In the genomic region with DNA sequence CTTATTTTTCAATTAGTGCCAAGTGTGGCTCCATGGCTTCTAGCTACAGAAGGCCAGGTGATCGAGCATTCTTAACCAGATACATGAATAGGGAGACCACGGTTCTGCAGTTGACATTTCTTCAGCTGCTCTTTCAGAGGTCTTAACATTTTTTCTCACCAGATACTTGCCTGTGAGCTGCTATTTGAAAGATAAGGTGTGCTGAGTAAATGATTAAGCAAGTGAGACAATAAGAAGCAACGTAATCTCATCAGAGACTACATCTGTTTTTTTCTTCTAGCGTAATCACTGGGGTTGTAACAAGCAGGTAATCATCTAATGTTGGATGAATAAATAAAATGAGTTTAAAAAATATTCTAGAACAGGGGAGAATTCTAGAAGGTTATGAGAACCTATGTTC, we compare ENCODE assay signal across 16 cellular contexts.
DNase-seq lines count a peak whose midpoint lies in the region; ATAC-seq and TF ChIP-seq lines count a peak whose summit lies in the region.
"Had no signal": no experiment of that assay in that cellular context is flagged by ENCODE, and none has a peak within 500 bp of the region (broad histone marks: within the 10 kb centered on the region; RNA-seq: fewer than 3 reads in every experiment).

No MANE protein-coding gene starts in this region.

- no peak overlapping the region for H3K18ac ChIP-seq in mesendoderm (ENCODE audit: low read length)

- H4K8ac ChIP-seq in mesendoderm (ENCODE audit: low read depth, low read length) = no peak overlapping the region

- H3K4me1 Mint-ChIP-seq in type B pancreatic cell (ENCODE audit: unreplicated experiment) = peaks cover 36% of the 10 kb centered on the region
- no peaks in the 10 kb centered on the region for H3K4me1 Mint-ChIP-seq in activated CD8-positive, alpha-beta memory T cell treated with anti-CD3 and anti-CD28 coated beads, Interleukin-2, amount 10 ng/mL, durations not matched to agents 7 days and 5 days
- H3K4me1 Mint-ChIP-seq: CD4-positive, CD25-positive, alpha-beta regulatory T cell had no signal

- H3K4ac ChIP-seq in mesendoderm (ENCODE audit: low read depth, low read length) = no peak overlapping the region

- peak; percentile 17 for DNase-seq in NCI-H1436 (lab: John Stamatoyannopoulos, UW)
- no peak for DNase-seq in NCI-H1436 treated with DMSO at 0.1 percent for 48 hours (lab: John Stamatoyannopoulos, UW)
- peak; percentile 84 for DNase-seq in mesendoderm
- DNase-seq in type B pancreatic cell (ENCODE audit: extremely low spot score, unreplicated experiment) = no peak
- no peak for DNase-seq in activated CD8-positive, alpha-beta memory T cell treated with anti-CD3 and anti-CD28 coated beads, Interleukin-2, amount 10 ng/mL, durations not matched to agents 7 days and 5 days
- DNase-seq: 8988T; ACHN; Calu3; CD4-positive, CD25-positive, alpha-beta regulatory T cell; DMS 273 treated with DMSO at 0.1 percent for 48 hours; HCEC 1CT; HFFc6 had no signal

- H2BK15ac ChIP-seq in mesendoderm (replicated peaks; ENCODE audit: low read depth) = no peak overlapping the region

- no peaks in the 10 kb centered on the region for H3K27me3 Mint-ChIP-seq in type B pancreatic cell
- H3K27me3 Mint-ChIP-seq in activated CD8-positive, alpha-beta memory T cell treated with anti-CD3 and anti-CD28 coated beads, Interleukin-2, amount 10 ng/mL, durations not matched to agents 7 days and 5 days = no peaks in the 10 kb centered on the region
- H3K27me3 Mint-ChIP-seq: CD4-positive, CD25-positive, alpha-beta regulatory T cell had no signal

- H3K36me3 Mint-ChIP-seq in type B pancreatic cell = peaks cover 17% of the 10 kb centered on the region
- H3K36me3 Mint-ChIP-seq in activated CD8-positive, alpha-beta memory T cell treated with anti-CD3 and anti-CD28 coated beads, Interleukin-2, amount 10 ng/mL, durations not matched to agents 7 days and 5 days = no peaks in the 10 kb centered on the region
- H3K36me3 Mint-ChIP-seq: CD4-positive, CD25-positive, alpha-beta regulatory T cell had no signal

- H3K27ac ChIP-seq in VCaP = peak overlapping the region; percentile 82
- H3K27ac ChIP-seq in mesendoderm (ENCODE audit: low read depth, low read length) = no peak overlapping the region
- H3K27ac ChIP-seq: BLaER1 treated with 17β-estradiol and CSF1 and Interleukin-3, amounts not matched to agents 10 nM and 100 nM; HL-60 had no signal

- H3K4me3 Mint-ChIP-seq in type B pancreatic cell = no peak overlapping the region
- no peak overlapping the region for H3K4me3 Mint-ChIP-seq in activated CD8-positive, alpha-beta memory T cell treated with anti-CD3 and anti-CD28 coated beads, Interleukin-2, amount 10 ng/mL, durations not matched to agents 7 days and 5 days
- H3K4me3 Mint-ChIP-seq: CD4-positive, CD25-positive, alpha-beta regulatory T cell; HFFc6 had no signal

- H3K36me3 ChIP-seq in mesendoderm (ENCODE audit: control insufficient read depth, insufficient read depth, low read length) = no peaks in the 10 kb centered on the region
- H3K36me3 ChIP-seq: BLaER1 treated with 17β-estradiol and CSF1 and Interleukin-3, amounts not matched to agents 10 nM and 100 nM had no signal

- WGBS in mesendoderm (ENCODE audit: extremely low coverage, insufficient coverage, low lambda C conversion rate) = no CpG with 5 or more reads among the region's 4 CpGs

- H2BK5ac ChIP-seq in mesendoderm (ENCODE audit: low read length) = no peak overlapping the region

- no peak overlapping the region for H2BK120ac ChIP-seq in mesendoderm (ENCODE audit: low read depth, low read length)

- TF ChIP-seq CTCF in VCaP (conservative IDR thresholded peaks at IDR 0.05) = no peak
- no peak for TF ChIP-seq CTCF in type B pancreatic cell (conservative IDR thresholded peaks at IDR 0.05)

- peak overlapping the region; percentile 61 for H3K27ac Mint-ChIP-seq in type B pancreatic cell
- H3K27ac Mint-ChIP-seq in activated CD8-positive, alpha-beta memory T cell treated with anti-CD3 and anti-CD28 coated beads, Interleukin-2, amount 10 ng/mL, durations not matched to agents 7 days and 5 days = no peak overlapping the region
- H3K27ac Mint-ChIP-seq: CD4-positive, CD25-positive, alpha-beta regulatory T cell; HFFc6 had no signal

- ATAC-seq in HG03457 (IDR thresholded peaks at IDR 0.05; ENCODE audit: unreplicated experiment) = no peak
- no peak for ATAC-seq in activated CD8-positive, alpha-beta memory T cell treated with anti-CD3 and anti-CD28 coated beads, Interleukin-2, amount 10 ng/mL, durations not matched to agents 7 days and 5 days

- no peak overlapping the region for H3K9ac ChIP-seq in mesendoderm (ENCODE audit: low read length)
- H3K9ac ChIP-seq: BLaER1 treated with 17β-estradiol and CSF1 and Interleukin-3, amounts not matched to agents 10 nM and 100 nM had no signal

- no peak overlapping the region for H3K4me3 ChIP-seq in mesendoderm (ENCODE audit: low read length)
- H3K4me3 ChIP-seq: BLaER1 treated with 17β-estradiol and CSF1 and Interleukin-3, amounts not matched to agents 10 nM and 100 nM had no signal

- no peak overlapping the region for H3K56ac ChIP-seq in mesendoderm (ENCODE audit: low read length)

- no peaks in the 10 kb centered on the region for H3K4me1 ChIP-seq in mesendoderm (ENCODE audit: control insufficient read depth, low read depth, low read length)
- H3K4me1 ChIP-seq: BLaER1 treated with 17β-estradiol and CSF1 and Interleukin-3, amounts not matched to agents 10 nM and 100 nM had no signal

- no peaks in the 10 kb centered on the region for H3K27me3 ChIP-seq in mesendoderm (ENCODE audit: insufficient read depth, low read length, poor library complexity)
- H3K27me3 ChIP-seq: BLaER1 treated with 17β-estradiol and CSF1 and Interleukin-3, amounts not matched to agents 10 nM and 100 nM had no signal

- no peak overlapping the region for H3K23ac ChIP-seq in mesendoderm (ENCODE audit: low read length)

- H3K9me3 Mint-ChIP-seq in type B pancreatic cell = no peaks in the 10 kb centered on the region
- H3K9me3 Mint-ChIP-seq in activated CD8-positive, alpha-beta memory T cell treated with anti-CD3 and anti-CD28 coated beads, Interleukin-2, amount 10 ng/mL, durations not matched to agents 7 days and 5 days (ENCODE audit: low read depth) = peaks cover 2% of the 10 kb centered on the region
- H3K9me3 Mint-ChIP-seq: HFFc6 had no signal

- H3K79me2 ChIP-seq in mesendoderm (ENCODE audit: control insufficient read depth, insufficient read depth, low read length) = no peaks in the 10 kb centered on the region

- no peak overlapping the region for H3K4me2 ChIP-seq in mesendoderm (ENCODE audit: low read length)
- H3K4me2 ChIP-seq: BLaER1 treated with 17β-estradiol and CSF1 and Interleukin-3, amounts not matched to agents 10 nM and 100 nM had no signal

- CTCF ChIA-PET in activated CD8-positive, alpha-beta memory T cell treated with anti-CD3 and anti-CD28 coated beads, Interleukin-2, amount 10 ng/mL, durations not matched to agents 7 days and 5 days (lab: Charles Lee) = no interaction called here

- no peak overlapping the region for H2AK5ac ChIP-seq in mesendoderm (ENCODE audit: low read length)

- no peaks in the 10 kb centered on the region for H3K79me1 ChIP-seq in mesendoderm (ENCODE audit: low read length)

- no peak overlapping the region for H4K5ac ChIP-seq in mesendoderm (ENCODE audit: low read length)

Comparison
In these comparisons a context has a peak if more than half of its experiments do, and no peak if none do; other contexts are left out.
1. DNase-seq: peak in NCI-H1436 (single experiment) and mesendoderm (single experiment); none in NCI-H1436 treated with DMSO at 0.1 percent for 48 hours (single experiment), type B pancreatic cell (single experiment) and activated CD8-positive, alpha-beta memory T cell treated with anti-CD3 and anti-CD28 coated beads, Interleukin-2, amount 10 ng/mL, durations not matched to agents 7 days and 5 days (single experiment).